Comparison of ENCODE assay signal across 15 cellular contexts in the genomic region with DNA sequence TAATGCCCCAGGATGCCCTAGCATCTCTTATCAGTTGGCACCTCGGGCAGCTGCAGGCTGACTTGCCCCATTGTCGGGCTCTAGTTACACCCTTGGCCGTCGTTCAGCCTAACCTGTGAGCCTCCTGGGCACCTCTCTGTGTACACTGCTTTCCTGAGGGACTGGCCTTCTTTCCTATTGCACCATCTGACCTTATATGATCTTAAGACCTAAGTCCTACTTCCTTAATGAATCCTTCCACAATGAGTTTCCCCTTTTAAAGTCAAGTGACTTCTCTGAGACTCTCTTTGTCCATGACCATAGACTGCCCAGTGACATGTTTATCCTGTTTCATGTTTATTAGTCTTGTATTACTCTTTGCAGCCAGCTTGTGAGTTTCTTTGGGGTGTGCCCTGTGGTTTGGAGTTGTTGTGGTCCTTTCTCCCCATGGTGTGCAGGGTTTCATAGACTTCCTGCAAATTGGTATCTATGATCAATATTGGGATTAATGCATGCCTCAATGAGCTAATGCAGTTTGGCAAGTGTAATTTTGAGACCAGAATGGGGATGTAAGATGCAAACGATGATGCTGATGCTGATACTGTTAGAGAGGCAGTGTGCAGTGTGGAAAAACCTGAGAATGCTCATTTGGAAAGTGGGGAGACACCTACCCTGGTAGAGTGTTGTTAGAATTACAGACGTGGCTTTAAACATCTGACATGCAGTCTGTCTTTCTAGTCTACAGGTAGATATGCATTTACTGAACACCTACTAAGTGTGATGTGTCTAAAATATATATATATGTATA. TPM values are rescaled to one million over a fixed set of nuclear protein-coding genes. Genes with fewer than 3 reads are reported as not detected.
DNase-seq lines count a peak whose midpoint lies in the region; ATAC-seq, FAIRE-seq and TF ChIP-seq lines count a peak whose summit lies in the region.
"Had no signal": no experiment of that assay in that cellular context is flagged by ENCODE, and none has a peak within 500 bp of the region (broad histone marks: within the 10 kb centered on the region; RNA-seq: fewer than 3 reads in every experiment).

No MANE protein-coding gene starts in this region.

- no peak overlapping the region for H3K27ac ChIP-seq in K562 (ENCODE audit: extremely low read depth, low read depth, low read length)
- H3K27ac ChIP-seq: tibial artery had no signal

- H2AFZ ChIP-seq in K562 (ENCODE audit: low read depth, low read length): no peak overlapping the region

- no peak overlapping the region for H3K4me3 Mint-ChIP-seq in stimulated activated naive CD8-positive, alpha-beta T cell treated with anti-CD3 and anti-CD28 coated beads, Interleukin-15, amount 100 ng/mL, for 72 hours
- H3K4me3 Mint-ChIP-seq: activated naive CD4-positive, alpha-beta T cell treated with anti-CD3 and anti-CD28 coated beads, Interleukin-2, amount 50 U/mL, for 24 hours; T-cell had no signal

- TF ChIP-seq RAD21 in K562 (CRISPR knock-in tag; conservative IDR thresholded peaks at IDR 0.05 in 1 of 2, IDR thresholded peaks at IDR 0.05 in 1 of 2): no peak

- no peaks in the 10 kb centered on the region for H3K9me3 Mint-ChIP-seq in stimulated activated naive CD8-positive, alpha-beta T cell treated with anti-CD3 and anti-CD28 coated beads, Interleukin-15, amount 100 ng/mL, for 72 hours
- H3K9me3 Mint-ChIP-seq: activated naive CD4-positive, alpha-beta T cell treated with anti-CD3 and anti-CD28 coated beads, Interleukin-2, amount 50 U/mL, for 24 hours; T-cell had no signal

- H3K36me3 ChIP-seq in K562 (ENCODE audit: control insufficient read depth, insufficient read depth, low read length): peaks cover 53% of the 10 kb centered on the region; the same call in 2 of the 3 replicates
- H3K36me3 ChIP-seq: ovary, tibial artery had no signal

- H3K27me3 ChIP-seq in K562 (ENCODE audit: control insufficient read depth in 2 of 2, insufficient read depth in 2 of 2, low read length in 2 of 2): no peaks in the 10 kb centered on the region
- H3K27me3 ChIP-seq: ovary had no signal

- TF ChIP-seq CTCF in K562 (IDR thresholded peaks at IDR 0.05 in 2 of 3, conservative IDR thresholded peaks at IDR 0.05 in 1 of 3; ENCODE audit: insufficient read depth in 2 of 3, low read depth in 1 of 3, low read length in 3 of 3): no peak

- no peak; the same call in 1 of the 2 replicates for TF ChIP-seq EP300 in K562 (IDR thresholded peaks at IDR 0.05; ENCODE audit: low read length)

- H3K9me3 ChIP-seq in K562 (replicated peaks; ENCODE audit: control insufficient read depth, insufficient read depth, low read depth, low read length): no peaks in the 10 kb centered on the region
- H3K9me3 ChIP-seq: ovary, tibial artery had no signal

- peaks cover 75% of the 10 kb centered on the region for H3K79me2 ChIP-seq in K562 (ENCODE audit: control insufficient read depth, insufficient read depth, low read length)

- in situ Hi-C loops in K562 (cut with MboI): no loop called here

- H3K4me1 Mint-ChIP-seq in stimulated activated naive CD8-positive, alpha-beta T cell treated with anti-CD3 and anti-CD28 coated beads, Interleukin-15, amount 100 ng/mL, for 72 hours: peaks cover 27% of the 10 kb centered on the region

- peak; percentile 35 for ATAC-seq in stimulated activated naive CD8-positive, alpha-beta T cell treated with anti-CD3 and anti-CD28 coated beads, Interleukin-15, amount 100 ng/mL, for 72 hours
- no peak for ATAC-seq in stimulated activated naive CD8-positive, alpha-beta T cell treated with anti-CD3 and anti-CD28 coated beads, Interleukin-15, Interleukin-2, amounts not matched to agents 100 U/mL and 50 U/mL, for 24 hours
- ATAC-seq in K562 (no peak), GM21360 (IDR thresholded peaks at IDR 0.05; ENCODE audit: unreplicated experiment) (no peak), HG03097 (IDR thresholded peaks at IDR 0.05; ENCODE audit: low FRiP score, unreplicated experiment) (no peak)
- ATAC-seq: T-cell had no signal

- no peak for DNase-seq in stimulated activated naive CD8-positive, alpha-beta T cell treated with anti-CD3 and anti-CD28 coated beads, Interleukin-15, amount 100 ng/mL, for 72 hours
- DNase-seq in stimulated activated naive CD8-positive, alpha-beta T cell treated with anti-CD3 and anti-CD28 coated beads, Interleukin-15, Interleukin-2, amounts not matched to agents 100 U/mL and 50 U/mL, for 24 hours: no peak
- no peak for DNase-seq in K562 (ENCODE audit: extremely low read depth in 1 of 4, low spot score in 3 of 4)
- DNase-seq in medulla oblongata (ENCODE audit: extremely low spot score): peak; percentile 71
- no peak for DNase-seq in NCI-H1436 (lab: John Stamatoyannopoulos, UW)
- no peak for DNase-seq in NCI-H1694 treated with DMSO at 0.1 percent for 48 hours (lab: John Stamatoyannopoulos, UW)
- DNase-seq: cortex of kidney; NK-92 treated with Interleukin-12 subunit alpha and Interleukin-12 subunit beta, amount 100 ng/mL, for 24 hours; ovary; T-cell; tibial artery had no signal

- H3K9me1 ChIP-seq in K562 (ENCODE audit: control insufficient read depth, insufficient read depth, low read length): no peaks in the 10 kb centered on the region

- H4K20me1 ChIP-seq in K562 (replicated peaks; ENCODE audit: control insufficient read depth, insufficient read depth, low read length): no peaks in the 10 kb centered on the region

- POLR2A ChIA-PET in K562 (lab: Yijun Ruan, JAX): interaction anchor here (0.5 to 1.2 kb wide), 2 partner anchors 11 to 124 kb away, joined by 3 to 6 read pairs; no protein-coding TSS in a partner anchor

- H3K4me1 ChIP-seq in K562 (replicated peaks in 1 of 2; ENCODE audit: control insufficient read depth in 2 of 2, insufficient read depth in 2 of 2, low read length in 2 of 2): peaks cover 20 to 29% of the 10 kb centered on the region in 2 experiments; a peak in 4 of 5 replicates

- no peak for TF ChIP-seq POLR2A in K562 (conservative IDR thresholded peaks at IDR 0.05)

- H3K4me3 ChIP-seq in K562: no peak overlapping the region
- H3K4me3 ChIP-seq: ovary, tibial artery had no signal

- 62% methylated on average over 6 of the region's 6 CpGs for WGBS in K562 (ENCODE audit: insufficient coverage, low coverage, missing lambda C conversion rate)

- no peak overlapping the region; the same call in 1 of the 2 replicates for H3K4me2 ChIP-seq in K562 (ENCODE audit: insufficient read depth, low read length)

- no peak overlapping the region for H3K9ac ChIP-seq in K562 (ENCODE audit: insufficient read depth in 1 of 2, low read depth in 2 of 2, low read length in 2 of 2)

- CTCF ChIA-PET in K562 (lab: Yijun Ruan, JAX; ENCODE audit: low intra/inter-chr PET ratio): no interaction called here

- intact Hi-C loops in K562 (cut with micrococcal nuclease): no loop called here

- no peak for FAIRE-seq in K562 (lab: Jason Lieb, UNC)
- FAIRE-seq: GM18507 had no signal

- H3K27me3 Mint-ChIP-seq in stimulated activated naive CD8-positive, alpha-beta T cell treated with anti-CD3 and anti-CD28 coated beads, Interleukin-15, amount 100 ng/mL, for 72 hours: peaks cover 54% of the 10 kb centered on the region

- H3K27ac Mint-ChIP-seq in stimulated activated naive CD8-positive, alpha-beta T cell treated with anti-CD3 and anti-CD28 coated beads, Interleukin-15, amount 100 ng/mL, for 72 hours: no peak overlapping the region
- H3K27ac Mint-ChIP-seq: activated naive CD4-positive, alpha-beta T cell treated with anti-CD3 and anti-CD28 coated beads, Interleukin-2, amount 50 U/mL, for 24 hours; T-cell had no signal

- BruUV-seq in K562 (replicated peaks; lab: Mats Ljungman, UMichigan): no TSS peak

TF ChIP-seq in K562, 482 proteins besides CTCF, POLR2A, EP300 and RAD21:
- TF ChIP-seq CEBPG (CRISPR knock-in tag; IDR thresholded peaks at IDR 0.05) (no peak), CEBPG (tag; conservative IDR thresholded peaks at IDR 0.05 in 1 of 2, IDR thresholded peaks at IDR 0.05 in 1 of 2) (peak in 1 of 2 experiments; percentile 34; a peak in 1 of 4 replicates), ZC3H4 (CRISPR knock-in tag; IDR thresholded peaks at IDR 0.05; ENCODE audit: borderline replicate concordance) (no peak), CEBPB (tag; IDR thresholded peaks at IDR 0.05) (peak; percentile 75)

RNA-seq across cellular contexts. Expression of gene DAPK1, which starts 5.0 kb away (rescaled TPM):
- 163 and 217 TPM in 2 replicates for total RNA-seq in K562 (2011; cell fraction: chromatin; rRNA removed; ENCODE audit: low replicate concordance)
- total RNA-seq in K562 (2011; cell fraction: nucleolus; rRNA removed): 76.1 and 78.2 TPM in 2 replicates
- 82.8 and 97.2 TPM in 2 replicates for total RNA-seq in K562 (2011; cell fraction: nucleoplasm; rRNA removed)
- total RNA-seq in K562 (2014; rRNA removed) (13.3 and 16.5 TPM in 2 replicates), K562 (2014; rRNA removed; fragmentation: Illumina TruSeq; extraction: Trizol) (11.7 and 13.4 TPM in 2 replicates), K562 (2015; rRNA removed; fragmentation: Illumina TruSeq; extraction: Trizol) (13.8 and 18.3 TPM in 2 replicates), K562 (2021) (24.4 and 27.5 TPM in 2 replicates)
- polyA plus RNA-seq in K562 (2011; rRNA removed) (26.4 and 28.2 TPM in 2 replicates), K562 (2014; fragmentation: Illumina TruSeq; extraction: Trizol) (15.8 and 16.5 TPM in 2 replicates), K562 (2014; fragmentation: Nextera tagmentation; extraction: Ambion mirVana) (1 to 10 TPM; 1.7 to 2.3 TPM), K562 (2014; rRNA removed) (14.3 and 17.9 TPM in 2 replicates)
- 15.2 and 15.5 TPM in 2 replicates for polyA plus RNA-seq in K562 (2011; cell fraction: cytosol; rRNA removed)
- polyA plus RNA-seq in K562 (2011; cell fraction: nucleus; rRNA removed): 89.0 and 97.1 TPM in 2 replicates
- 19.8 and 27.2 TPM in 2 replicates for polyA plus RNA-seq in K562 (2012)
- 53.9 and 65.5 TPM in 2 replicates for polyA minus RNA-seq in K562 (2011; rRNA and poly(A)+ RNA removed)
- 19.3 and 20.4 TPM in 2 replicates for polyA minus RNA-seq in K562 (2011; cell fraction: cytosol; rRNA and poly(A)+ RNA removed)
- polyA minus RNA-seq in K562 (2011; cell fraction: nucleus; rRNA and poly(A)+ RNA removed): 82.0 and 106 TPM in 2 replicates
